8 cellular contexts compared by ENCODE assay signal in the genomic region with DNA sequence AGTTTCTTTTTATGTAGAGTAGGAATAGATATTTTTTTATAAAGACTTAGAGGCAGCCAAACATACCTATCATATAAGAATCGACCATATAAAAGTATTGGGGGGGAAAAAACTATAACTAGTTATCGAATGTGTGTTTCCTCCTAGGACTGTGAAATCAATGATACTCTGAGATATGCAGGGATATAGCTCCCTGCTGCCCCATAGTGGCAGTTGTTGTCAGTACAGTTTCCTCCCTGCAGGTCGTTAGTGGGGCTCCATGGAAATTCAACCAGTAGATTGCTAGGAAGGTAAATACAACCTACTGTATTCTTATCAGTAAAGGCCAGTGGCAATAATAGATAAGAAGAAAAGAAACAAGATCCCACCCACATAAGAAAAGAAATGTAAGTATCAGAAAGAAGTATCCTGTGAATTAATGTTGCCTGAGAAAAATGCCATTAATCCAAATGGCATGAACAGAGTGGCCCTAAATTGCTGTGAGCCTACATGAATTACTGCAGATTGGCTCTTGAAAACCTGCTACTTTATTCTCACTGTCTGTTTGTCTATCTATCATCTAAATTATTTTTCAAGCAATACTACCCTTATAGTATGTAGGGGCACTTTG.
DNase-seq lines count a peak whose midpoint lies in the region; ATAC-seq, FAIRE-seq and TF ChIP-seq lines count a peak whose summit lies in the region.

No MANE protein-coding gene starts in this region.

- no peaks in the 10 kb centered on the region for H3K36me3 Mint-ChIP-seq in activated CD4-positive, alpha-beta T cell treated with anti-CD3 and anti-CD28 coated beads, Interleukin-2, amount 10 ng/mL, durations not matched to agents 7 days and 5 days (ENCODE audit: low read depth)

- no peak overlapping the region for H3K4me3 ChIP-seq in gastroesophageal sphincter

- no peaks in the 10 kb centered on the region for H3K4me1 ChIP-seq in gastroesophageal sphincter

- TF ChIP-seq EP300 in gastroesophageal sphincter (IDR thresholded peaks at IDR 0.05) = no peak

- peaks cover 2% of the 10 kb centered on the region for H3K27me3 Mint-ChIP-seq in activated CD4-positive, alpha-beta T cell treated with anti-CD3 and anti-CD28 coated beads, Interleukin-2, amount 10 ng/mL, durations not matched to agents 7 days and 5 days

- H3K9me3 ChIP-seq in gastroesophageal sphincter = peaks cover 0 to 9% (median 0%) of the 10 kb centered on the region in 3 donors

- POLR2A ChIA-PET in activated CD4-positive, alpha-beta T cell treated with anti-CD3 and anti-CD28 coated beads, Interleukin-2, amount 10 ng/mL, durations not matched to agents 7 days and 5 days (lab: Charles Lee) = no interaction called here

- no peaks in the 10 kb centered on the region for H3K4me1 Mint-ChIP-seq in activated CD4-positive, alpha-beta T cell treated with anti-CD3 and anti-CD28 coated beads, Interleukin-2, amount 10 ng/mL, durations not matched to agents 7 days and 5 days

- CTCF ChIA-PET in activated CD4-positive, alpha-beta T cell treated with anti-CD3 and anti-CD28 coated beads, Interleukin-2, amount 10 ng/mL, durations not matched to agents 7 days and 5 days (lab: Charles Lee) = no interaction called here

- no peaks in the 10 kb centered on the region for H3K27me3 ChIP-seq in gastroesophageal sphincter

- H3K9me3 Mint-ChIP-seq in activated CD4-positive, alpha-beta T cell treated with anti-CD3 and anti-CD28 coated beads, Interleukin-2, amount 10 ng/mL, durations not matched to agents 7 days and 5 days = no peaks in the 10 kb centered on the region

- no peaks in the 10 kb centered on the region for H3K36me3 ChIP-seq in gastroesophageal sphincter

- H3K4me3 Mint-ChIP-seq in activated CD4-positive, alpha-beta T cell treated with anti-CD3 and anti-CD28 coated beads, Interleukin-2, amount 10 ng/mL, durations not matched to agents 7 days and 5 days = no peak overlapping the region

- no peak overlapping the region for H3K27ac ChIP-seq in gastroesophageal sphincter

- TF ChIP-seq CTCF in gastroesophageal sphincter (IDR thresholded peaks at IDR 0.05) (peak; percentile 24 to 60 (median 27)), omental fat pad (IDR thresholded peaks at IDR 0.05) (no peak)

- DNase-seq in AG08396 (ENCODE audit: low spot score) (peak; percentile 25), GM12891 (ENCODE audit: insufficient read length, low spot score) (peak; percentile 6), M059J (ENCODE audit: low read depth) (peak; percentile 33), omental fat pad (ENCODE audit: low spot score) (no peak)
- DNase-seq in activated CD4-positive, alpha-beta T cell treated with anti-CD3 and anti-CD28 coated beads, Interleukin-2, amount 10 ng/mL, durations not matched to agents 7 days and 5 days = peak; percentile 35
- DNase-seq in stimulated activated CD4-positive, alpha-beta T cell treated with anti-CD3 and anti-CD28 coated beads, Interleukin-4, amount 100 ng/mL, for 24 hours = peak; percentile 15

- no peak overlapping the region for H3K27ac Mint-ChIP-seq in activated CD4-positive, alpha-beta T cell treated with anti-CD3 and anti-CD28 coated beads, Interleukin-2, amount 10 ng/mL, durations not matched to agents 7 days and 5 days

- no peak for FAIRE-seq in GM12891 (lab: Jason Lieb, UNC)

- ATAC-seq in HG02588 (IDR thresholded peaks at IDR 0.05; ENCODE audit: unreplicated experiment) = peak; percentile 89
- ATAC-seq in gastroesophageal sphincter = no peak
- ATAC-seq in omental fat pad (ENCODE audit: low FRiP score) = no peak

- WGBS in gastroesophageal sphincter (ENCODE audit: low coverage in 1 of 2), 2 donors = 63 to 72% methylated on average over 3 of the region's 3 CpGs

- TF ChIP-seq POLR2A in GM12891 (IDR thresholded peaks at IDR 0.05; ENCODE audit: low read depth, low read length) = no peak
- TF ChIP-seq POLR2A in gastroesophageal sphincter (IDR thresholded peaks at IDR 0.05) = no peak

TF ChIP-seq in GM12891, 5 proteins besides CTCF, POLR2A, EP300 and RAD21:
- TF ChIP-seq POU2F2 (IDR thresholded peaks at IDR 0.05; ENCODE audit: low read depth, low read length) = no peak
- no peak for TF ChIP-seq SPI1 (IDR thresholded peaks at IDR 0.05; ENCODE audit: low read depth, low read length)
- no peak for TF ChIP-seq PAX5 (IDR thresholded peaks at IDR 0.05; ENCODE audit: insufficient read depth, low read length, severe bottlenecking)
- no peak for TF ChIP-seq POLR2AphosphoS5 (IDR thresholded peaks at IDR 0.05; ENCODE audit: low read depth, low read length)
- TF ChIP-seq TAF1 (IDR thresholded peaks at IDR 0.05; ENCODE audit: low read depth, low read length) = no peak

Comparison
In these comparisons a context has a peak if more than half of its experiments do, and no peak if none do; other contexts are left out.
1. CTCF ChIP-seq: peak in gastroesophageal sphincter (4 of 4); none in omental fat pad (0 of 3).